ENCODE assay signal across 18 cellular contexts in genomic region chr1:60171793-60172192, GRCh38.
A peak's percentile ranks its signal among the peaks of the same experiment; 100 is the strongest.
DNase-seq lines count a peak whose midpoint lies in the region; ATAC-seq and TF ChIP-seq lines count a peak whose summit lies in the region.
"Had no signal": no experiment of that assay in that cellular context is flagged by ENCODE, and none has a peak within 500 bp of the region (broad histone marks: within the 10 kb centered on the region; RNA-seq: fewer than 3 reads in every experiment).

No MANE protein-coding gene starts in this region.

- peaks cover 2% of the 10 kb centered on the region for H3K36me3 Mint-ChIP-seq in chondrocyte (ENCODE audit: low read depth)
- H3K36me3 Mint-ChIP-seq: stimulated activated naive B cell treated with anti-CD40 and anti-IgM and Interleukin-4, amounts not matched to agents 10 μg/mL and 1 μg/mL and 100 μg/mL, for 72 hours had no signal

- H3K9me2 ChIP-seq in MM.1S (replicated peaks; ENCODE audit: insufficient read depth, low read length), result no peaks in the 10 kb centered on the region

- ATAC-seq in GM18870 (IDR thresholded peaks at IDR 0.05; ENCODE audit: unreplicated experiment), result no peak
- ATAC-seq: stimulated activated naive B cell treated with anti-CD40 and anti-IgM and Interleukin-4, amounts not matched to agents 10 μg/mL and 1 μg/mL and 100 μg/mL, for 72 hours; upper lobe of right lung had no signal

- no peak overlapping the region for H3K9ac ChIP-seq in MM.1S (ENCODE audit: low read length)

- POLR2A ChIA-PET in A673 (lab: Charles Lee; ENCODE audit: low non-redundant PET), result no interaction called here

- H3F3A ChIP-seq in MM.1S (ENCODE audit: insufficient read depth, low read length), result no peaks in the 10 kb centered on the region

- H3K27ac ChIP-seq in A673 (ENCODE audit: low read depth, low read length, poor library complexity, severe bottlenecking) (no peak overlapping the region), MM.1S (ENCODE audit: low read length) (no peak overlapping the region)
- H3K27ac ChIP-seq: skin epidermis, upper lobe of right lung had no signal

- H3K27me3 Mint-ChIP-seq in chondrocyte (ENCODE audit: low read depth), result no peaks in the 10 kb centered on the region
- H3K27me3 Mint-ChIP-seq: stimulated activated naive B cell treated with anti-CD40 and anti-IgM and Interleukin-4, amounts not matched to agents 10 μg/mL and 1 μg/mL and 100 μg/mL, for 72 hours had no signal

- H3K79me2 ChIP-seq in MM.1S (ENCODE audit: low read length), result no peaks in the 10 kb centered on the region

- DNase-seq in AG10803 (ENCODE audit: low read depth) (peak; percentile 70), LoVo (ENCODE audit: low spot score) (peak; percentile 29), chondrocyte (ENCODE audit: low spot score) (no peak), non-pigmented ciliary epithelial cell (ENCODE audit: low read depth) (peak; percentile 90), A673 (ENCODE audit: low spot score) (no peak), MM.1S (no peak), NCI-H187 (lab: John Stamatoyannopoulos, UW) (no peak)
- DNase-seq: activated CD4-positive, alpha-beta T cell treated with anti-CD3 and anti-CD28 coated beads, Interleukin-2, amount 50 U/mL, for 48 hours; activated T-cell treated with anti-CD3 and anti-CD28 coated beads, Interleukin-2, amount 50 U/mL, for 48 hours; BE2C; cortex of kidney; NCI-H187 treated with DMSO at 0.1 percent for 48 hours; NCI-H526; nucleus accumbens; stimulated activated naive B cell treated with anti-CD40 and anti-IgM and Interleukin-4, amounts not matched to agents 10 μg/mL and 1 μg/mL and 100 μg/mL, for 72 hours; upper lobe of right lung had no signal

- no peaks in the 10 kb centered on the region for H3K4me1 ChIP-seq in A673 (ENCODE audit: insufficient read depth, low read length, poor library complexity, severe bottlenecking)
- no peaks in the 10 kb centered on the region for H3K4me1 ChIP-seq in MM.1S (ENCODE audit: low read length)
- H3K4me1 ChIP-seq: BE2C, upper lobe of right lung had no signal

- peaks cover 12% of the 10 kb centered on the region for H3K9me3 Mint-ChIP-seq in chondrocyte (ENCODE audit: low read depth)
- H3K9me3 Mint-ChIP-seq: stimulated activated naive B cell treated with anti-CD40 and anti-IgM and Interleukin-4, amounts not matched to agents 10 μg/mL and 1 μg/mL and 100 μg/mL, for 72 hours had no signal

- peak overlapping the region; percentile 67 for H3K27ac Mint-ChIP-seq in chondrocyte (ENCODE audit: unreplicated experiment)
- H3K27ac Mint-ChIP-seq: stimulated activated naive B cell treated with anti-CD40 and anti-IgM and Interleukin-4, amounts not matched to agents 10 μg/mL and 1 μg/mL and 100 μg/mL, for 72 hours had no signal

- no TSS peak for BruUV-seq in A673 (replicated peaks; lab: Mats Ljungman, UMichigan)

- no peak overlapping the region for H2AFZ ChIP-seq in MM.1S (ENCODE audit: low read length)

- H3K9me3 ChIP-seq in A673 (ENCODE audit: low read depth, low read length, poor library complexity, severe bottlenecking), result no peaks in the 10 kb centered on the region
- no peaks in the 10 kb centered on the region for H3K9me3 ChIP-seq in MM.1S (replicated peaks; ENCODE audit: insufficient read depth, low read length)
- H3K9me3 ChIP-seq: BE2C, upper lobe of right lung had no signal

- CTCF ChIA-PET in A673 (lab: Charles Lee), result no interaction called here

- TF ChIP-seq CTCF in AG10803 (conservative IDR thresholded peaks at IDR 0.05; ENCODE audit: low read length) (no peak), chondrocyte (IDR thresholded peaks at IDR 0.05) (peak; percentile 61), A673 (conservative IDR thresholded peaks at IDR 0.05; ENCODE audit: low read depth, low read length) (no peak), MM.1S (IDR thresholded peaks at IDR 0.05; ENCODE audit: low read length) (no peak)

- no peaks in the 10 kb centered on the region for H3K36me3 ChIP-seq in A673 (ENCODE audit: insufficient read depth, low read length, poor library complexity, severe bottlenecking)
- no peaks in the 10 kb centered on the region for H3K36me3 ChIP-seq in MM.1S (replicated peaks; ENCODE audit: insufficient read depth, low read length)
- H3K36me3 ChIP-seq: BE2C, upper lobe of right lung had no signal

- H3K4me3 ChIP-seq in AG10803 (ENCODE audit: low read length) (no peak overlapping the region), A673 (ENCODE audit: low read depth, low read length, poor library complexity, severe bottlenecking) (no peak overlapping the region), MM.1S (ENCODE audit: low read length) (no peak overlapping the region)
- H3K4me3 ChIP-seq: skin epidermis, upper lobe of right lung had no signal

- H3K4me2 ChIP-seq in MM.1S (ENCODE audit: low read depth, low read length), result no peak overlapping the region

- H3K4me1 Mint-ChIP-seq in chondrocyte (ENCODE audit: low read depth), result peaks cover 36% of the 10 kb centered on the region
- H3K4me1 Mint-ChIP-seq: stimulated activated naive B cell treated with anti-CD40 and anti-IgM and Interleukin-4, amounts not matched to agents 10 μg/mL and 1 μg/mL and 100 μg/mL, for 72 hours had no signal

- H4K20me1 ChIP-seq in MM.1S (ENCODE audit: insufficient read depth, low read length), result no peaks in the 10 kb centered on the region

- H3K4me3 Mint-ChIP-seq in chondrocyte (ENCODE audit: unreplicated experiment), result no peak overlapping the region
- H3K4me3 Mint-ChIP-seq: stimulated activated naive B cell treated with anti-CD40 and anti-IgM and Interleukin-4, amounts not matched to agents 10 μg/mL and 1 μg/mL and 100 μg/mL, for 72 hours had no signal

- H3K27me3 ChIP-seq in A673 (replicated peaks; ENCODE audit: insufficient read depth, low read depth, low read length, poor library complexity), result peaks cover 29% of the 10 kb centered on the region
- H3K27me3 ChIP-seq in MM.1S (replicated peaks; ENCODE audit: insufficient read depth, low read length), result no peaks in the 10 kb centered on the region
- H3K27me3 ChIP-seq: BE2C, upper lobe of right lung had no signal

- intact Hi-C loops in A673 (cut with micrococcal nuclease; ENCODE audit: unreplicated experiment), result no loop called here

Comparison
In these comparisons a context has a peak if more than half of its experiments do, and no peak if none do; other contexts are left out.
1. DNase-seq: peak in AG10803 (single experiment), LoVo (single experiment) and non-pigmented ciliary epithelial cell (single experiment); none in chondrocyte (single experiment), A673 (single experiment), MM.1S (single experiment) and NCI-H187 (0 of 2).